2 cellular contexts compared by ENCODE assay signal in the genomic region with DNA sequence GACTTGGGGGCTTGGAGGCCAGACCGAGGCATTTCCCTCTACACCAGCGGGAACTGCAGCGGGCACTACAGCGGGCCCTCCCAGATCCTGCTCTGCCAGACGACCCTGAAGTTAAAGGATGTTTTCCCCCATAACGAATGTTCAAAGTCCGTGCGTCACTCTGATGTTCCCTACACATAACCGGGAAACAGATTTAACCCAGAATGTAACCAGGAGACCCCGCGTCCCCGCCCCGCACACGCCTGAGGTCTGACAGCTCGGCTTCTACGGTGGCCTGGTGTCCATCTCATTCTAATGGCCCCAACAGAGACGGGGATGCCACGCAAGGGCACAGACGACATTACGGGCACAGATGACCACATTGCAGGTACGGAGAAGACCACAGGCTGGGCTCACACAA.
TF ChIP-seq lines count a peak whose summit lies in the region.

No MANE protein-coding gene starts in this region.

TF ChIP-seq in GM23338, 12 proteins besides CTCF, POLR2A, EP300 and RAD21 (continues in another document):
- TF ChIP-seq JUNB (IDR thresholded peaks at IDR 0.05; ENCODE audit: unreplicated experiment) (no peak), POLR2AphosphoS5 (IDR thresholded peaks at IDR 0.05; ENCODE audit: low read depth) (no peak), ZNF331 (CRISPR knock-in tag; IDR thresholded peaks at IDR 0.05; ENCODE audit: low read depth) (no peak), ZNF114 (CRISPR knock-in tag; IDR thresholded peaks at IDR 0.05) (no peak), STAT1 (IDR thresholded peaks at IDR 0.05; ENCODE audit: unreplicated experiment) (no peak), EZH2 (IDR thresholded peaks at IDR 0.05; ENCODE audit: low read depth, unreplicated experiment) (no peak), NANOG (IDR thresholded peaks at IDR 0.05; ENCODE audit: borderline replicate concordance) (no peak)
- TF ChIP-seq, protein P1, sequence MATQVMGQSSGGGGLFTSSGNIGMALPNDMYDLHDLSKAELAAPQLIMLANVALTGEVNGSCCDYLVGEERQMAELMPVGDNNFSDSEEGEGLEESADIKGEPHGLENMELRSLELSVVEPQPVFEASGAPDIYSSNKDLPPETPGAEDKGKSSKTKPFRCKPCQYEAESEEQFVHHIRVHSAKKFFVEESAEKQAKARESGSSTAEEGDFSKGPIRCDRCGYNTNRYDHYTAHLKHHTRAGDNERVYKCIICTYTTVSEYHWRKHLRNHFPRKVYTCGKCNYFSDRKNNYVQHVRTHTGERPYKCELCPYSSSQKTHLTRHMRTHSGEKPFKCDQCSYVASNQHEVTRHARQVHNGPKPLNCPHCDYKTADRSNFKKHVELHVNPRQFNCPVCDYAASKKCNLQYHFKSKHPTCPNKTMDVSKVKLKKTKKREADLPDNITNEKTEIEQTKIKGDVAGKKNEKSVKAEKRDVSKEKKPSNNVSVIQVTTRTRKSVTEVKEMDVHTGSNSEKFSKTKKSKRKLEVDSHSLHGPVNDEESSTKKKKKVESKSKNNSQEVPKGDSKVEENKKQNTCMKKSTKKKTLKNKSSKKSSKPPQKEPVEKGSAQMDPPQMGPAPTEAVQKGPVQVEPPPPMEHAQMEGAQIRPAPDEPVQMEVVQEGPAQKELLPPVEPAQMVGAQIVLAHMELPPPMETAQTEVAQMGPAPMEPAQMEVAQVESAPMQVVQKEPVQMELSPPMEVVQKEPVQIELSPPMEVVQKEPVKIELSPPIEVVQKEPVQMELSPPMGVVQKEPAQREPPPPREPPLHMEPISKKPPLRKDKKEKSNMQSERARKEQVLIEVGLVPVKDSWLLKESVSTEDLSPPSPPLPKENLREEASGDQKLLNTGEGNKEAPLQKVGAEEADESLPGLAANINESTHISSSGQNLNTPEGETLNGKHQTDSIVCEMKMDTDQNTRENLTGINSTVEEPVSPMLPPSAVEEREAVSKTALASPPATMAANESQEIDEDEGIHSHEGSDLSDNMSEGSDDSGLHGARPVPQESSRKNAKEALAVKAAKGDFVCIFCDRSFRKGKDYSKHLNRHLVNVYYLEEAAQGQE (IDR thresholded peaks at IDR 0.05; ENCODE audit: unreplicated experiment), result no peak
- TF ChIP-seq, protein P2, sequence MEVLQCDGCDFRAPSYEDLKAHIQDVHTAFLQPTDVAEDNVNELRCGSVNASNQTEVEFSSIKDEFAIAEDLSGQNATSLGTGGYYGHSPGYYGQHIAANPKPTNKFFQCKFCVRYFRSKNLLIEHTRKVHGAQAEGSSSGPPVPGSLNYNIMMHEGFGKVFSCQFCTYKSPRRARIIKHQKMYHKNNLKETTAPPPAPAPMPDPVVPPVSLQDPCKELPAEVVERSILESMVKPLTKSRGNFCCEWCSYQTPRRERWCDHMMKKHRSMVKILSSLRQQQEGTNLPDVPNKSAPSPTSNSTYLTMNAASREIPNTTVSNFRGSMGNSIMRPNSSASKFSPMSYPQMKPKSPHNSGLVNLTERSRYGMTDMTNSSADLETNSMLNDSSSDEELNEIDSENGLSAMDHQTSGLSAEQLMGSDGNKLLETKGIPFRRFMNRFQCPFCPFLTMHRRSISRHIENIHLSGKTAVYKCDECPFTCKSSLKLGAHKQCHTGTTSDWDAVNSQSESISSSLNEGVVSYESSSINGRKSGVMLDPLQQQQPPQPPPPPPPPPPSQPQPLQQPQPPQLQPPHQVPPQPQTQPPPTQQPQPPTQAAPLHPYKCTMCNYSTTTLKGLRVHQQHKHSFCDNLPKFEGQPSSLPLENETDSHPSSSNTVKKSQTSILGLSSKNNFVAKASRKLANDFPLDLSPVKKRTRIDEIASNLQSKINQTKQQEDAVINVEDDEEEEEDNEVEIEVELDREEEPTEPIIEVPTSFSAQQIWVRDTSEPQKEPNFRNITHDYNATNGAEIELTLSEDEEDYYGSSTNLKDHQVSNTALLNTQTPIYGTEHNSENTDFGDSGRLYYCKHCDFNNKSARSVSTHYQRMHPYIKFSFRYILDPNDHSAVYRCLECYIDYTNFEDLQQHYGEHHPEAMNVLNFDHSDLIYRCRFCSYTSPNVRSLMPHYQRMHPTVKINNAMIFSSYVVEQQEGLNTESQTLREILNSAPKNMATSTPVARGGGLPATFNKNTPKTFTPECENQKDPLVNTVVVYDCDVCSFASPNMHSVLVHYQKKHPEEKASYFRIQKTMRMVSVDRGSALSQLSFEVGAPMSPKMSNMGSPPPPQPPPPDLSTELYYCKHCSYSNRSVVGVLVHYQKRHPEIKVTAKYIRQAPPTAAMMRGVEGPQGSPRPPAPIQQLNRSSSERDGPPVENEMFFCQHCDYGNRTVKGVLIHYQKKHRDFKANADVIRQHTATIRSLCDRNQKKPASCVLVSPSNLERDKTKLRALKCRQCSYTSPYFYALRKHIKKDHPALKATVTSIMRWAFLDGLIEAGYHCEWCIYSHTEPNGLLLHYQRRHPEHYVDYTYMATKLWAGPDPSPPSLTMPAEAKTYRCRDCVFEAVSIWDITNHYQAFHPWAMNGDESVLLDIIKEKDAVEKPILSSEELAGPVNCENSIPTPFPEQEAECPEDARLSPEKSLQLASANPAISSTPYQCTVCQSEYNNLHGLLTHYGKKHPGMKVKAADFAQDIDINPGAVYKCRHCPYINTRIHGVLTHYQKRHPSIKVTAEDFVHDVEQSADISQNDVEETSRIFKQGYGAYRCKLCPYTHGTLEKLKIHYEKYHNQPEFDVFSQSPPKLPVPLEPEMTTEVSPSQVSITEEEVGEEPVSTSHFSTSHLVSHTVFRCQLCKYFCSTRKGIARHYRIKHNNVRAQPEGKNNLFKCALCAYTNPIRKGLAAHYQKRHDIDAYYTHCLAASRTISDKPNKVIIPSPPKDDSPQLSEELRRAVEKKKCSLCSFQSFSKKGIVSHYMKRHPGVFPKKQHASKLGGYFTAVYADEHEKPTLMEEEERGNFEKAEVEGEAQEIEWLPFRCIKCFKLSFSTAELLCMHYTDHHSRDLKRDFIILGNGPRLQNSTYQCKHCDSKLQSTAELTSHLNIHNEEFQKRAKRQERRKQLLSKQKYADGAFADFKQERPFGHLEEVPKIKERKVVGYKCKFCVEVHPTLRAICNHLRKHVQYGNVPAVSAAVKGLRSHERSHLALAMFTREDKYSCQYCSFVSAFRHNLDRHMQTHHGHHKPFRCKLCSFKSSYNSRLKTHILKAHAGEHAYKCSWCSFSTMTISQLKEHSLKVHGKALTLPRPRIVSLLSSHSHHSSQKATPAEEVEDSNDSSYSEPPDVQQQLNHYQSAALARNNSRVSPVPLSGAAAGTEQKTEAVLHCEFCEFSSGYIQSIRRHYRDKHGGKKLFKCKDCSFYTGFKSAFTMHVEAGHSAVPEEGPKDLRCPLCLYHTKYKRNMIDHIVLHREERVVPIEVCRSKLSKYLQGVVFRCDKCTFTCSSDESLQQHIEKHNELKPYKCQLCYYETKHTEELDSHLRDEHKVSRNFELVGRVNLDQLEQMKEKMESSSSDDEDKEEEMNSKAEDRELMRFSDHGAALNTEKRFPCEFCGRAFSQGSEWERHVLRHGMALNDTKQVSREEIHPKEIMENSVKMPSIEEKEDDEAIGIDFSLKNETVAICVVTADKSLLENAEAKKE (CRISPR knock-in tag; IDR thresholded peaks at IDR 0.05), result no peak
- TF ChIP-seq, protein P3, sequence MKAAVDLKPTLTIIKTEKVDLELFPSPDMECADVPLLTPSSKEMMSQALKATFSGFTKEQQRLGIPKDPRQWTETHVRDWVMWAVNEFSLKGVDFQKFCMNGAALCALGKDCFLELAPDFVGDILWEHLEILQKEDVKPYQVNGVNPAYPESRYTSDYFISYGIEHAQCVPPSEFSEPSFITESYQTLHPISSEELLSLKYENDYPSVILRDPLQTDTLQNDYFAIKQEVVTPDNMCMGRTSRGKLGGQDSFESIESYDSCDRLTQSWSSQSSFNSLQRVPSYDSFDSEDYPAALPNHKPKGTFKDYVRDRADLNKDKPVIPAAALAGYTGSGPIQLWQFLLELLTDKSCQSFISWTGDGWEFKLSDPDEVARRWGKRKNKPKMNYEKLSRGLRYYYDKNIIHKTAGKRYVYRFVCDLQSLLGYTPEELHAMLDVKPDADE (IDR thresholded peaks at IDR 0.05), result no peak

TF ChIP-seq in IMR-90, 13 proteins besides CTCF, POLR2A, EP300 and RAD21:
- TF ChIP-seq RFX5 (IDR thresholded peaks at IDR 0.05; ENCODE audit: low read depth, low read length) (no peak), MAZ (IDR thresholded peaks at IDR 0.05; ENCODE audit: borderline replicate concordance, low read depth, low read length) (no peak), FOS (IDR thresholded peaks at IDR 0.05; ENCODE audit: low read depth, low read length) (no peak), CEBPB (IDR thresholded peaks at IDR 0.05; ENCODE audit: low read depth, low read length) (no peak), MXI1 (IDR thresholded peaks at IDR 0.05; ENCODE audit: borderline replicate concordance, low read depth, low read length) (no peak), NFE2L2 (IDR thresholded peaks at IDR 0.05; ENCODE audit: low read depth, low read length) (no peak), MAFK (IDR thresholded peaks at IDR 0.05; ENCODE audit: low read depth, low read length) (no peak)
- TF ChIP-seq, protein P4, sequence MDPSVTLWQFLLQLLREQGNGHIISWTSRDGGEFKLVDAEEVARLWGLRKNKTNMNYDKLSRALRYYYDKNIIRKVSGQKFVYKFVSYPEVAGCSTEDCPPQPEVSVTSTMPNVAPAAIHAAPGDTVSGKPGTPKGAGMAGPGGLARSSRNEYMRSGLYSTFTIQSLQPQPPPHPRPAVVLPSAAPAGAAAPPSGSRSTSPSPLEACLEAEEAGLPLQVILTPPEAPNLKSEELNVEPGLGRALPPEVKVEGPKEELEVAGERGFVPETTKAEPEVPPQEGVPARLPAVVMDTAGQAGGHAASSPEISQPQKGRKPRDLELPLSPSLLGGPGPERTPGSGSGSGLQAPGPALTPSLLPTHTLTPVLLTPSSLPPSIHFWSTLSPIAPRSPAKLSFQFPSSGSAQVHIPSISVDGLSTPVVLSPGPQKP (IDR thresholded peaks at IDR 0.05; ENCODE audit: borderline replicate concordance, low read depth, low read length), result no peak
